Comparison of ENCODE assay signal across 8 cellular contexts in the genomic region with DNA sequence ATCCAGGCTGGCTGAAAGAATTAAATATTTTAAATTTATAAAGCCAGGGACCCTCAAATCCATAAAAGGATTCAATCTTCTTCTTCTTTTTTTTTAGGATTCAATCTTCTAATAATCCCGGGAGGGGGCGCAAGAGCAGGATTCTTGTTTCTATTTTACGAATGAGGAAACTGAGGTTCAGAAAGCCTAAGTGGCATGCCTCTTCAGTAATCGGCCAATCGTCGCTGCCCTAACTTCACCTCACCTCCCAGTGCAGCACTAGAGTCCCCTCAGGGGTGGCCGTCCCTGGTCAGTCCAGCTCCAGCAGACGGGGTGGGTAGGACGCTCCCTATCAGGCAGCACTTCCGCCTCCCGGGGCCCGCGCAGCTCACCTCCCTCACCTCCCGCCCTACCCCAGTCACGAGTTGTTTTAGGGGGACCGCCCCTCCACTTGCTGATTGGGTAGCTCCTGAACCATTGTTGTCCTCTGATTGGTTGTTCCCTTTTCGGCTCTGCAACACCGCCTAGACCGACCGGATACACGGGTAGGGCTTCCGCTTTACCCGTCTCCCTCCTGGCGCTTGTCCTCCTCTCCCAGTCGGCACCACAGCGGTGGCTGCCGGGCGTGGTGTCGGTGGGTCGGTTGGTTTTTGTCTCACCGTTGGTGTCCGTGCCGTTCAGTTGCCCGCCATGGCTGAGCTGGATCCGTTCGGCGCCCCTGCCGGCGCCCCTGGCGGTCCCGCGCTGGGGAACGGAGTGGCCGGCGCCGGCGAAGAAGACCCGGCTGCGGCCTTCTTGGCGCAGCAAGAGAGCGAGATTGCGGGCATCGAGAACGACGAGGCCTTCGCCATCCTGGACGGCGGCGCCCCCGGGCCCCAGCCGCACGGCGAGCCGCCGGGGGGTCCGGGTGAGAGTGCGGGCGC. TPM values are rescaled to one million over a fixed set of nuclear protein-coding genes. Genes with fewer than 3 reads are reported as not detected.
A peak's percentile ranks its signal among the peaks of the same experiment; 100 is the strongest.
DNase-seq lines count a peak whose midpoint lies in the region; ATAC-seq and TF ChIP-seq lines count a peak whose summit lies in the region.

Gene CLTA (plus strand): TSS at position 534 of the 902 bp plus-strand sequence. CDS start 136 bp downstream, at position 670.

- H3K4me3 Mint-ChIP-seq in activated T-helper 17 cell treated with anti-CD3 and anti-CD28 coated beads, Interleukin-2, amount 50 U/mL, for 72 hours: peak within 1 kb of the TSS; percentile 95
- peak within 1 kb of the TSS; percentile 86 to 98 (median 95) for H3K4me3 Mint-ChIP-seq in naive thymus-derived CD4-positive, alpha-beta T cell
- H3K4me3 Mint-ChIP-seq in stimulated activated naive B cell treated with anti-CD40 and anti-IgM and Interleukin-4, amounts not matched to agents 10 μg/mL and 1 μg/mL and 100 μg/mL, for 72 hours: peak within 1 kb of the TSS; percentile 88 to 89

- H4K20me1 ChIP-seq in fibroblast of lung (ENCODE audit: control insufficient read depth, extremely low read depth, insufficient read depth, low read length): peaks cover 2% of the 10 kb centered on the region

- peak within 1 kb of the TSS; percentile 99 for H3K4me2 ChIP-seq in fibroblast of lung (ENCODE audit: extremely low read depth, insufficient read depth, low read length)

- H3K27me3 ChIP-seq in fibroblast of lung (ENCODE audit: control insufficient read depth, insufficient read depth, low read length): no peaks in the 10 kb centered on the region
- no peaks in the 10 kb centered on the region for H3K27me3 ChIP-seq in naive thymus-derived CD4-positive, alpha-beta T cell (ENCODE audit: control insufficient read depth in 2 of 2, insufficient read depth in 2 of 2, low read length in 2 of 2)

- peaks cover 48% of the 10 kb centered on the region for H3K79me2 ChIP-seq in fibroblast of lung (ENCODE audit: control insufficient read depth, insufficient read depth, low read length)

- intact Hi-C loops in naive thymus-derived CD4-positive, alpha-beta T cell (cut with micrococcal nuclease): loop anchor here (1.0 to 10.0 kb wide), 24 partner anchors 24 to 1813 kb away; partner anchors contain the start of genes GNE (in 2 of the 2), ATOSB (in 1 of the 2), FAM221B (in 1 of the 2) and GLIPR2 (in 1 of the 2)

- peak within 1 kb of the TSS; percentile 72 for H3K9ac ChIP-seq in fibroblast of lung (ENCODE audit: insufficient read depth, low read length)

- H3K36me3 Mint-ChIP-seq in activated T-helper 17 cell treated with anti-CD3 and anti-CD28 coated beads, Interleukin-2, amount 50 U/mL, for 72 hours (ENCODE audit: low read depth): peaks cover 29% of the 10 kb centered on the region
- H3K36me3 Mint-ChIP-seq in naive thymus-derived CD4-positive, alpha-beta T cell: peaks cover 0 to 18% (median 12%) of the 10 kb centered on the region in 5 donors
- peaks cover 22 to 32% of the 10 kb centered on the region in 2 donors for H3K36me3 Mint-ChIP-seq in stimulated activated naive B cell treated with anti-CD40 and anti-IgM and Interleukin-4, amounts not matched to agents 10 μg/mL and 1 μg/mL and 100 μg/mL, for 72 hours

- peak; percentile 99 for ATAC-seq in activated T-helper 17 cell treated with anti-CD3 and anti-CD28 coated beads, Interleukin-2, amount 50 U/mL, for 72 hours (replicated peaks)
- peak; percentile 99 for ATAC-seq in naive thymus-derived CD4-positive, alpha-beta T cell
- ATAC-seq in stimulated activated naive B cell treated with anti-CD40 and anti-IgM and Interleukin-4, amounts not matched to agents 10 μg/mL and 1 μg/mL and 100 μg/mL, for 72 hours (replicated peaks): peak; percentile 98 to 99

- CTCF ChIA-PET in RWPE1 (lab: Yijun Ruan, JAX): interaction anchor here (0.6 to 2.0 kb wide), 9 partner anchors 9 to 419 kb away, joined by 3 to 7 read pairs (median 4); no protein-coding TSS in a partner anchor
- CTCF ChIA-PET in naive thymus-derived CD4-positive, alpha-beta T cell (lab: Charles Lee): interaction anchor here (0.5 to 2.6 kb wide), 13 partner anchors 8 to 1482 kb away, joined by 3 to 25 read pairs (median 4); partner anchors contain the start of gene GNE

- H3K9me3 Mint-ChIP-seq in activated T-helper 17 cell treated with anti-CD3 and anti-CD28 coated beads, Interleukin-2, amount 50 U/mL, for 72 hours: no peaks in the 10 kb centered on the region
- no peaks in the 10 kb centered on the region for H3K9me3 Mint-ChIP-seq in naive thymus-derived CD4-positive, alpha-beta T cell
- H3K9me3 Mint-ChIP-seq in stimulated activated naive B cell treated with anti-CD40 and anti-IgM and Interleukin-4, amounts not matched to agents 10 μg/mL and 1 μg/mL and 100 μg/mL, for 72 hours: no peaks in the 10 kb centered on the region

- peak within 1 kb of the TSS; percentile 94 for H3K27ac Mint-ChIP-seq in activated T-helper 17 cell treated with anti-CD3 and anti-CD28 coated beads, Interleukin-2, amount 50 U/mL, for 72 hours
- peak within 1 kb of the TSS; percentile 80 to 97 (median 94) for H3K27ac Mint-ChIP-seq in naive thymus-derived CD4-positive, alpha-beta T cell
- peak within 1 kb of the TSS; percentile 94 for H3K27ac Mint-ChIP-seq in stimulated activated naive B cell treated with anti-CD40 and anti-IgM and Interleukin-4, amounts not matched to agents 10 μg/mL and 1 μg/mL and 100 μg/mL, for 72 hours

- POLR2A ChIA-PET in RWPE1 (lab: Yijun Ruan, JAX; ENCODE audit: low non-redundant PET): interaction anchor here (0.6 kb wide), 1 partner anchor 17 kb away, joined by 3 read pairs; no protein-coding TSS in a partner anchor
- POLR2A ChIA-PET in naive thymus-derived CD4-positive, alpha-beta T cell (lab: Charles Lee): interaction anchor here (0.5 to 5.7 kb wide), 12 partner anchors 8 to 301 kb away, joined by 3 to 30 read pairs (median 4); partner anchors contain the start of gene GNE

- peak within 1 kb of the TSS; percentile 86 for H3K4me3 ChIP-seq in LNCaP clone FGC (ENCODE audit: low read depth, low read length)
- H3K4me3 ChIP-seq in fibroblast of lung (replicated peaks in 1 of 4; ENCODE audit: control extremely low read depth in 1 of 4, insufficient read depth in 1 of 4, low read depth in 3 of 4, low read length in 4 of 4): peak within 1 kb of the TSS; percentile 62 to 99 (median 82)
- peak within 1 kb of the TSS; percentile 98 for H3K4me3 ChIP-seq in naive thymus-derived CD4-positive, alpha-beta T cell (ENCODE audit: low read length)

- peak within 1 kb of the TSS; percentile 82 for H3K27ac ChIP-seq in RWPE1
- peak within 1 kb of the TSS; percentile 86 for H3K27ac ChIP-seq in fibroblast of lung (ENCODE audit: insufficient read depth, low read length)
- H3K27ac ChIP-seq in naive thymus-derived CD4-positive, alpha-beta T cell (ENCODE audit: low read depth, low read length): peak within 1 kb of the TSS; percentile 91

- no peaks in the 10 kb centered on the region for H3K27me3 Mint-ChIP-seq in activated T-helper 17 cell treated with anti-CD3 and anti-CD28 coated beads, Interleukin-2, amount 50 U/mL, for 72 hours
- no peaks in the 10 kb centered on the region for H3K27me3 Mint-ChIP-seq in naive thymus-derived CD4-positive, alpha-beta T cell
- H3K27me3 Mint-ChIP-seq in stimulated activated naive B cell treated with anti-CD40 and anti-IgM and Interleukin-4, amounts not matched to agents 10 μg/mL and 1 μg/mL and 100 μg/mL, for 72 hours: no peaks in the 10 kb centered on the region

- H3K9me3 ChIP-seq in fibroblast of lung (ENCODE audit: control insufficient read depth, insufficient read depth, low read depth, low read length): no peaks in the 10 kb centered on the region
- no peaks in the 10 kb centered on the region for H3K9me3 ChIP-seq in naive thymus-derived CD4-positive, alpha-beta T cell (ENCODE audit: control insufficient read depth in 2 of 3, low read length in 3 of 3)

- no peaks in the 10 kb centered on the region for H3K36me3 ChIP-seq in fibroblast of lung (ENCODE audit: control insufficient read depth, insufficient read depth, low read length)
- peaks cover 0 to 12% (median 0%) of the 10 kb centered on the region in 3 experiments for H3K36me3 ChIP-seq in naive thymus-derived CD4-positive, alpha-beta T cell (ENCODE audit: control insufficient read depth in 2 of 3, insufficient read depth in 3 of 3, low read length in 3 of 3)

- H3K4me1 Mint-ChIP-seq in activated T-helper 17 cell treated with anti-CD3 and anti-CD28 coated beads, Interleukin-2, amount 50 U/mL, for 72 hours: peaks cover 37% of the 10 kb centered on the region
- H3K4me1 Mint-ChIP-seq in naive thymus-derived CD4-positive, alpha-beta T cell: peaks cover 43 to 58% (median 49%) of the 10 kb centered on the region in 7 donors
- H3K4me1 Mint-ChIP-seq in stimulated activated naive B cell treated with anti-CD40 and anti-IgM and Interleukin-4, amounts not matched to agents 10 μg/mL and 1 μg/mL and 100 μg/mL, for 72 hours: peaks cover 33 to 53% of the 10 kb centered on the region in 2 donors

- peaks cover 12% of the 10 kb centered on the region for H3K4me1 ChIP-seq in fibroblast of lung (ENCODE audit: control insufficient read depth, extremely low read depth, insufficient read depth, low read length)
- peaks cover 25 to 35% of the 10 kb centered on the region in 2 donors for H3K4me1 ChIP-seq in naive thymus-derived CD4-positive, alpha-beta T cell (ENCODE audit: control insufficient read depth in 2 of 2, insufficient read depth in 2 of 2, low read length in 2 of 2)

- H2AFZ ChIP-seq in fibroblast of lung (ENCODE audit: low read length): peak within 1 kb of the TSS; percentile 98

- TF ChIP-seq CTCF in LNCaP clone FGC (IDR thresholded peaks at IDR 0.05; ENCODE audit: control insufficient read depth, extremely low read depth, insufficient read depth) (peak; percentile 46; the same call in 1 of the 2 replicates), RWPE1 (conservative IDR thresholded peaks at IDR 0.05; ENCODE audit: low read depth) (peak; percentile 82), fibroblast of lung (conservative IDR thresholded peaks at IDR 0.05 in 1 of 2, IDR thresholded peaks at IDR 0.05 in 1 of 2; ENCODE audit: low read depth in 1 of 2, low read length in 2 of 2) (peak; percentile 45 to 59)

- DNase-seq in ELR (ENCODE audit: low read depth): peak; percentile 100
- peak; percentile 100 for DNase-seq in H4 (ENCODE audit: low spot score)
- DNase-seq in LNCaP clone FGC (ENCODE audit: low read depth): peak; percentile 99
- peak; percentile 100 for DNase-seq in RWPE1 (ENCODE audit: low spot score)
- peak; percentile 99 for DNase-seq in fibroblast of lung (ENCODE audit: low read depth in 2 of 2)
- DNase-seq in naive thymus-derived CD4-positive, alpha-beta T cell: peak; percentile 75 to 97 (median 96)
- peak; percentile 94 for DNase-seq in stimulated activated naive B cell treated with anti-CD40 and anti-IgM and Interleukin-4, amounts not matched to agents 10 μg/mL and 1 μg/mL and 100 μg/mL, for 72 hours

RNA-seq across cellular contexts. Expression of gene CLTA, which starts in this region (rescaled TPM):
- total RNA-seq in H4 (2014; rRNA removed; shearing (Covaris generic)): 441 and 475 TPM in 2 replicates
- total RNA-seq in activated T-helper 17 cell treated with anti-CD3 and anti-CD28 coated beads, Interleukin-2, amount 50 U/mL, for 72 hours: 100 to 1,000 TPM in 1 of 2 donors, 10 to 100 TPM in 1; 69.3 to 166 TPM
- total RNA-seq in fibroblast of lung: 238 and 302 TPM in 2 replicates
- polyA plus RNA-seq in fibroblast of lung: 341 and 388 TPM in 2 replicates
- polyA plus RNA-seq in fibroblast of lung (2012): 301 and 374 TPM in 2 replicates
- polyA minus RNA-seq in fibroblast of lung (ENCODE audit: low replicate concordance): 46.5 and 77.4 TPM in 2 replicates
- total RNA-seq in naive thymus-derived CD4-positive, alpha-beta T cell: 100 to 1,000 TPM in 1 of 5 experiments, 10 to 100 TPM in 4; 32.2 to 140 (median 69.5) TPM
- polyA plus RNA-seq in naive thymus-derived CD4-positive, alpha-beta T cell: 100 to 1,000 TPM in 1 of 2 donors, 10 to 100 TPM in 1; 72.0 to 114 TPM

Comparison
In these comparisons a context has a peak if more than half of its experiments do, and no peak if none do; other contexts are left out.
1. Peak in every context shown above with its lines: DNase-seq, ATAC-seq, H3K4me3 ChIP-seq and H3K27ac ChIP-seq.